ENCODE assay signal across 8 cellular contexts in genomic region chr7:192035-192649, GRCh38. TPM values are rescaled to one million over a fixed set of nuclear protein-coding genes. Genes with fewer than 3 reads are reported as not detected.
DNase-seq lines count a peak whose midpoint lies in the region; ATAC-seq and TF ChIP-seq lines count a peak whose summit lies in the region.

Gene FAM20C (plus strand): TSS chr7:192571. CDS start chr7:193200, 629 bp downstream.

- H3K36me3 ChIP-seq in SJSA1, result no peaks in the 10 kb centered on the region
- H3K36me3 ChIP-seq in heart right ventricle, result peaks cover 0 to 32% (median 17%) of the 10 kb centered on the region in 9 donors
- H3K36me3 ChIP-seq in osteoblast (ENCODE audit: insufficient read depth, low read length), result peaks cover 29% of the 10 kb centered on the region
- peaks cover 2 to 20% (median 5%) of the 10 kb centered on the region in 3 donors for H3K36me3 ChIP-seq in tibial nerve

- TF ChIP-seq POLR2A in tibial nerve (IDR thresholded peaks at IDR 0.05), result peak; percentile 72 to 84

- H2AFZ ChIP-seq in osteoblast (ENCODE audit: low read length), result peak within 1 kb of the TSS; percentile 62

- peaks cover 40% of the 10 kb centered on the region for H4K20me1 ChIP-seq in osteoblast (ENCODE audit: insufficient read depth, low read length)

- peak in 1 of 2 donors; percentile 56 for TF ChIP-seq EP300 in tibial nerve (IDR thresholded peaks at IDR 0.05)

- ATAC-seq in activated CD4-positive, CD25-positive, alpha-beta regulatory T cell treated with anti-CD3 and anti-CD28 coated beads, Interleukin-2, amount 50 U/mL, for 24 hours, result peak; percentile 68 to 83
- ATAC-seq in heart right ventricle, result peak; percentile 80 to 90 (median 87)
- ATAC-seq in HG03378 (IDR thresholded peaks at IDR 0.05; ENCODE audit: unreplicated experiment), result no peak

- no peak for DNase-seq in activated CD4-positive, CD25-positive, alpha-beta regulatory T cell treated with anti-CD3 and anti-CD28 coated beads, Interleukin-2, amount 50 U/mL, for 72 hours
- DNase-seq in SJSA1 (ENCODE audit: low read depth in 1 of 2, low spot score in 2 of 2) (no peak), anterior cingulate cortex (lab: John Stamatoyannopoulos, UW) (peak; percentile 38 to 95 (median 84)), heart right ventricle (peak; percentile 85 to 87), osteoblast (ENCODE audit: insufficient read length, low spot score, missing footprints) (peak; percentile 100), tibial nerve (ENCODE audit: low spot score in 2 of 2) (peak; percentile 77 to 79)

- H3K9me3 ChIP-seq in SJSA1 (replicated peaks) (peaks cover 3% of the 10 kb centered on the region; the same call in 1 of the 2 replicates), heart right ventricle (peaks cover 0 to 9% (median 0%) of the 10 kb centered on the region in 11 donors), osteoblast (ENCODE audit: low read depth, low read length) (no peaks in the 10 kb centered on the region), tibial nerve (peaks cover 0 to 12% (median 0%) of the 10 kb centered on the region in 4 donors)

- H3K27me3 ChIP-seq in SJSA1 (replicated peaks) (peaks cover 56% of the 10 kb centered on the region), heart right ventricle (peaks cover 0 to 26% (median 0%) of the 10 kb centered on the region in 7 donors), osteoblast (ENCODE audit: insufficient read depth, low read length) (no peaks in the 10 kb centered on the region), tibial nerve (no peaks in the 10 kb centered on the region)

- H3K4me2 ChIP-seq in osteoblast (ENCODE audit: insufficient read depth, low read length), result peak within 1 kb of the TSS; percentile 98

- H3K4me3 ChIP-seq in SJSA1 (peak within 1 kb of the TSS; percentile 16; the same call in 1 of the 2 replicates), heart right ventricle (peak within 1 kb of the TSS; percentile 51 to 90 (median 72)), osteoblast (ENCODE audit: insufficient read depth, low read length) (peak within 1 kb of the TSS; percentile 94), tibial nerve (peak within 1 kb of the TSS; percentile 49 to 84 (median 66))

- peaks cover 39% of the 10 kb centered on the region for H3K79me2 ChIP-seq in osteoblast (ENCODE audit: insufficient read depth, low read length)

- TF ChIP-seq CTCF in heart right ventricle (IDR thresholded peaks at IDR 0.05) (no peak), osteoblast (IDR thresholded peaks at IDR 0.05; ENCODE audit: extremely low read depth, low read depth, low read length) (no peak), tibial nerve (IDR thresholded peaks at IDR 0.05) (peak in 2 of 5 experiments; percentile 5 to 34)

- H3K4me1 ChIP-seq in SJSA1 (replicated peaks), result peaks cover 5% of the 10 kb centered on the region
- H3K4me1 ChIP-seq in heart right ventricle, result peaks cover 14 to 41% (median 39%) of the 10 kb centered on the region in 9 donors
- H3K4me1 ChIP-seq in osteoblast (ENCODE audit: insufficient read depth, low read length), result peaks cover 33% of the 10 kb centered on the region
- H3K4me1 ChIP-seq in tibial nerve, result peaks cover 0 to 51% (median 21%) of the 10 kb centered on the region in 4 donors

- H3K27ac ChIP-seq in SJSA1, result no peak within 1 kb of the TSS
- H3K27ac ChIP-seq in heart right ventricle, result peak within 1 kb of the TSS; percentile 55 to 95 (median 92)
- H3K27ac ChIP-seq in osteoblast (ENCODE audit: low read depth, low read length), result peak within 1 kb of the TSS; percentile 70
- peak within 1 kb of the TSS; percentile 68 to 95 (median 90) for H3K27ac ChIP-seq in tibial nerve

- intact Hi-C loops in heart right ventricle (cut with DNase I), result loop anchor here in 4 of 10 donors (2.0 to 5.0 kb wide), 3 partner anchors 40 to 43 kb away; no protein-coding TSS in a partner anchor

- 0 to 1% methylated on average over 52 to 76 of the region's 84 CpGs for WGBS in heart right ventricle, 2 donors
- WGBS in tibial nerve, 2 donors, result 0% methylated on average over 18 of the region's 84 CpGs; no CpG with 5 or more reads in 1 of the 2 donors

RNA-seq across cellular contexts. Expression of gene FAM20C, which starts in this region (rescaled TPM):
- total RNA-seq in SJSA1 (2014; rRNA removed; shearing (Covaris generic)), result 0.18 and 2.0 TPM in 2 replicates
- total RNA-seq in heart right ventricle, result 10 to 100 TPM; 12.4 to 59.8 (median 19.2) TPM
- 10 to 100 TPM; 12.7 to 24.0 TPM for polyA plus RNA-seq in heart right ventricle
- total RNA-seq in osteoblast, result 38.6 and 46.0 TPM in 2 replicates
- 100 to 1,000 TPM in 1 of 4 donors, 10 to 100 TPM in 3; 43.0 to 112 (median 44.0) TPM for total RNA-seq in tibial nerve

Comparison
In these comparisons a context has a peak if more than half of its experiments do, and no peak if none do; other contexts are left out.
1. DNase-seq: peak in anterior cingulate cortex (58 of 58), heart right ventricle (2 of 2), osteoblast (single experiment) and tibial nerve (2 of 2); none in activated CD4-positive, CD25-positive, alpha-beta regulatory T cell treated with anti-CD3 and anti-CD28 coated beads, Interleukin-2, amount 50 U/mL, for 72 hours (single experiment) and SJSA1 (0 of 2).
2. H3K4me3 ChIP-seq: peak in every context shown above with its lines; median percentile 94 in osteoblast; 72 in heart right ventricle; 66 in tibial nerve; 16 in SJSA1.